Comparison of ENCODE assay signal across 8 cellular contexts in genomic region chr7:45500257-45500656, GRCh38.
"Had no signal": no experiment of that assay in that cellular context is flagged by ENCODE, and none has a peak within 500 bp of the region (broad histone marks: within the 10 kb centered on the region; RNA-seq: fewer than 3 reads in every experiment).

No MANE protein-coding gene starts in this region.

- DNase-seq: GOT3, H9, HCEC 1CT, IMR-90, KBM-7 had no signal

- H3K9ac ChIP-seq: KMS-11 had no signal

- H3K4me3 Mint-ChIP-seq: H9 had no signal

- H3K4me2 ChIP-seq: KMS-11 had no signal

- FAIRE-seq: H54 had no signal

- H3K27ac ChIP-seq: HL-60, KMS-11 had no signal
